Comparison of ENCODE assay signal across 12 cellular contexts in the genomic region with DNA sequence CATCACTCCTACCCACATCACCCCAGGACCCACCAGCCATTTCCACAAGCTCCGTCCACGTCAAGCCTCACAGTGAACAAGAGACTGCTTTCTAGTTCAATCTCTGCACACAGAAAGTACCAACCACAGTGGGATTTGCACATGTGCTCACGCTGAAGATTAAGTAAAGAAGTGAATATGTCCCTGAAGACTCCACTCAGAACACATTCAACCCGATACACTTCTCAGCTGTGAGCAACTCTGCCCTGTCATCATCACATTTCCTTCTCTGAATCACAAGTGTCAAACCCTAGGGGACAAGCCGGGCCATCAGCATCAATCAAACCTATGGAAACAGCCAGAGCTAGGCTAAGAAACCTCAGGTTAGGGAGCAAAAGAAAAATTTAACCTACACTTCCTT. TPM values are rescaled to one million over a fixed set of nuclear protein-coding genes. Genes with fewer than 3 reads are reported as not detected.
A peak's percentile ranks its signal among the peaks of the same experiment; 100 is the strongest.
DNase-seq lines count a peak whose midpoint lies in the region; ATAC-seq and TF ChIP-seq lines count a peak whose summit lies in the region.
"Had no signal": no experiment of that assay in that cellular context is flagged by ENCODE, and none has a peak within 500 bp of the region (broad histone marks: within the 10 kb centered on the region; RNA-seq: fewer than 3 reads in every experiment).

No MANE protein-coding gene starts in this region.

- no peaks in the 10 kb centered on the region for H3K9me3 ChIP-seq in esophagus squamous epithelium

- H3K27me3 ChIP-seq in esophagus squamous epithelium: no peaks in the 10 kb centered on the region

- H3K4me1 ChIP-seq in esophagus squamous epithelium: peaks cover 17 to 75% (median 27%) of the 10 kb centered on the region in 3 donors

- CTCF ChIA-PET in activated CD8-positive, alpha-beta T cell treated with anti-CD3 and anti-CD28 coated beads for 36 hours (lab: Charles Lee): interaction anchor here (3.4 kb wide), 1 partner anchor 40 kb away, joined by 18 read pairs; no protein-coding TSS in a partner anchor

- no peaks in the 10 kb centered on the region for H3K9me3 Mint-ChIP-seq in activated T-cell treated with anti-CD3 and anti-CD28 coated beads, Interleukin-2, amount 50 U/mL, for 24 hours
- no peaks in the 10 kb centered on the region for H3K9me3 Mint-ChIP-seq in activated CD8-positive, alpha-beta T cell treated with anti-CD3 and anti-CD28 coated beads for 36 hours

- peak overlapping the region; percentile 92 for H3K4me3 Mint-ChIP-seq in activated T-cell treated with anti-CD3 and anti-CD28 coated beads, Interleukin-2, amount 50 U/mL, for 24 hours
- peak overlapping the region; percentile 92 for H3K4me3 Mint-ChIP-seq in activated CD8-positive, alpha-beta T cell treated with anti-CD3 and anti-CD28 coated beads for 36 hours

- H3K36me3 Mint-ChIP-seq in activated T-cell treated with anti-CD3 and anti-CD28 coated beads, Interleukin-2, amount 50 U/mL, for 24 hours (ENCODE audit: low read depth): peaks cover 27% of the 10 kb centered on the region
- peaks cover 5% of the 10 kb centered on the region for H3K36me3 Mint-ChIP-seq in activated CD8-positive, alpha-beta T cell treated with anti-CD3 and anti-CD28 coated beads for 36 hours (ENCODE audit: low read depth)

- no peak for DNase-seq in activated T-cell treated with anti-CD3 and anti-CD28 coated beads, Interleukin-2, amount 50 U/mL, for 24 hours
- DNase-seq in activated T-cell treated with anti-CD3 and anti-CD28 coated beads for 4 hours (no peak), esophagus squamous epithelium (lab: John Stamatoyannopoulos, UW) (no peak), GM20000 (ENCODE audit: low spot score) (no peak), SIG-M5 (lab: John Stamatoyannopoulos, UW) (no peak), NCI-H1436 treated with DMSO at 0.1 percent for 48 hours (lab: John Stamatoyannopoulos, UW) (no peak)
- DNase-seq in activated CD8-positive, alpha-beta T cell treated with anti-CD3 and anti-CD28 coated beads for 36 hours: peak; percentile 47
- DNase-seq in stimulated activated naive CD8-positive, alpha-beta T cell treated with anti-CD3 and anti-CD28 coated beads, Interleukin-15, Interleukin-2, amounts not matched to agents 100 U/mL and 50 U/mL, for 24 hours: peak; percentile 20
- DNase-seq: KG1, NCI-H2171 had no signal

- intact Hi-C loops in activated CD8-positive, alpha-beta T cell treated with anti-CD3 and anti-CD28 coated beads for 36 hours (cut with micrococcal nuclease): no loop called here
- intact Hi-C loops in esophagus squamous epithelium (cut with DNase I): no loop called here

- H3K4me3 ChIP-seq in esophagus squamous epithelium: no peak overlapping the region

- peak overlapping the region in 3 of 4 donors; percentile 20 to 86 (median 51) for H3K27ac ChIP-seq in esophagus squamous epithelium
- H3K27ac ChIP-seq: parathyroid adenoma, RWPE1 had no signal

- no peak for TF ChIP-seq POLR2A in esophagus squamous epithelium (IDR thresholded peaks at IDR 0.05)

- H3K27me3 Mint-ChIP-seq in activated T-cell treated with anti-CD3 and anti-CD28 coated beads, Interleukin-2, amount 50 U/mL, for 24 hours: no peaks in the 10 kb centered on the region
- no peaks in the 10 kb centered on the region for H3K27me3 Mint-ChIP-seq in activated CD8-positive, alpha-beta T cell treated with anti-CD3 and anti-CD28 coated beads for 36 hours

- 44 to 54% methylated on average over 2 to 5 of the region's 5 CpGs for whole genome bisulfite sequencing in esophagus squamous epithelium, 2 donors

- no peaks in the 10 kb centered on the region for H3K36me3 ChIP-seq in esophagus squamous epithelium

- H3K4me1 Mint-ChIP-seq in activated T-cell treated with anti-CD3 and anti-CD28 coated beads, Interleukin-2, amount 50 U/mL, for 24 hours (ENCODE audit: low read depth): peaks cover 70% of the 10 kb centered on the region
- peaks cover 66% of the 10 kb centered on the region for H3K4me1 Mint-ChIP-seq in activated CD8-positive, alpha-beta T cell treated with anti-CD3 and anti-CD28 coated beads for 36 hours (ENCODE audit: low read depth)

- POLR2A ChIA-PET in activated CD8-positive, alpha-beta T cell treated with anti-CD3 and anti-CD28 coated beads for 36 hours (lab: Charles Lee): interaction anchor here (1.2 kb wide), 2 partner anchors 10 to 151 kb away, joined by 3 read pairs; a partner anchor contains a TSS

- no peak for TF ChIP-seq CTCF in activated CD8-positive, alpha-beta T cell treated with anti-CD3 and anti-CD28 coated beads for 36 hours (IDR thresholded peaks at IDR 0.05)
- TF ChIP-seq CTCF in esophagus squamous epithelium (IDR thresholded peaks at IDR 0.05): no peak
- TF ChIP-seq CTCF in GM20000 (IDR thresholded peaks at IDR 0.05; ENCODE audit: extremely low read depth, missing control alignments): no peak

- H3K27ac Mint-ChIP-seq in activated T-cell treated with anti-CD3 and anti-CD28 coated beads, Interleukin-2, amount 50 U/mL, for 24 hours: peak overlapping the region; percentile 90
- H3K27ac Mint-ChIP-seq in activated CD8-positive, alpha-beta T cell treated with anti-CD3 and anti-CD28 coated beads for 36 hours: peak overlapping the region; percentile 46

- ATAC-seq in activated CD8-positive, alpha-beta T cell treated with anti-CD3 and anti-CD28 coated beads for 36 hours: no peak
- ATAC-seq in stimulated activated naive CD8-positive, alpha-beta T cell treated with anti-CD3 and anti-CD28 coated beads, Interleukin-15, Interleukin-2, amounts not matched to agents 100 U/mL and 50 U/mL, for 24 hours: peak; percentile 21

RNA-seq across cellular contexts. Expression of a gene that starts 1.9 kb away (rescaled TPM):
- 10 to 100 TPM; 17.3 to 18.3 TPM for total RNA-seq in activated CD8-positive, alpha-beta T cell treated with anti-CD3 and anti-CD28 coated beads for 36 hours
- 10 to 100 TPM in 3 of 4 donors, 1 to 10 TPM in 1; 7.0 to 14.7 (median 12.4) TPM for total RNA-seq in esophagus squamous epithelium

Comparison
In these comparisons a context has a peak if more than half of its experiments do, and no peak if none do; other contexts are left out.
1. DNase-seq: peak in activated CD8-positive, alpha-beta T cell treated with anti-CD3 and anti-CD28 coated beads for 36 hours (single experiment) and stimulated activated naive CD8-positive, alpha-beta T cell treated with anti-CD3 and anti-CD28 coated beads, Interleukin-15, Interleukin-2, amounts not matched to agents 100 U/mL and 50 U/mL, for 24 hours (single experiment); none in activated T-cell treated with anti-CD3 and anti-CD28 coated beads, Interleukin-2, amount 50 U/mL, for 24 hours (single experiment), activated T-cell treated with anti-CD3 and anti-CD28 coated beads for 4 hours (single experiment), esophagus squamous epithelium (single experiment), GM20000 (single experiment), SIG-M5 (single experiment) and NCI-H1436 treated with DMSO at 0.1 percent for 48 hours (single experiment).